1 cellular context compared by ENCODE assay signal in the genomic region with DNA sequence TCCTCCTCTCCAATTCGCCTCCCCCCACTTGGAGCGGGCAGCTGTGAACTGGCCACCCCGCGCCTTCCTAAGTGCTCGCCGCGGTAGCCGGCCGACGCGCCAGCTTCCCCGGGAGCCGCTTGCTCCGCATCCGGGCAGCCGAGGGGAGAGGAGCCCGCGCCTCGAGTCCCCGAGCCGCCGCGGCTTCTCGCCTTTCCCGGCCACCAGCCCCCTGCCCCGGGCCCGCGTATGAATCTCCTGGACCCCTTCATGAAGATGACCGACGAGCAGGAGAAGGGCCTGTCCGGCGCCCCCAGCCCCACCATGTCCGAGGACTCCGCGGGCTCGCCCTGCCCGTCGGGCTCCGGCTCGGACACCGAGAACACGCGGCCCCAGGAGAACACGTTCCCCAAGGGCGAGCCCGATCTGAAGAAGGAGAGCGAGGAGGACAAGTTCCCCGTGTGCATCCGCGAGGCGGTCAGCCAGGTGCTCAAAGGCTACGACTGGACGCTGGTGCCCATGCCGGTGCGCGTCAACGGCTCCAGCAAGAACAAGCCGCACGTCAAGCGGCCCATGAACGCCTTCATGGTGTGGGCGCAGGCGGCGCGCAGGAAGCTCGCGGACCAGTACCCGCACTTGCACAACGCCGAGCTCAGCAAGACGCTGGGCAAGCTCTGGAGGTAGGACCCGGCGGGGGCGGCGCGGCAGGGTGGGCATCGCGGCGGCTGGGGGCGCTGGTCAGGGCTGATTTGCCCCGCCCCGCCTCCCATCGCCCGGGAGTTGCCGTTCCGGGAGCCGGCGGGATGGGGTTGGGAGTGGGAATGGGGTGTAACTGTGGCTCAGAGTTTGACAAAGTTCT.
TF ChIP-seq lines count a peak whose summit lies in the region.

No MANE protein-coding gene starts in this region.

TF ChIP-seq in HEK293, 187 proteins besides CTCF, POLR2A, EP300 and RAD21 (continued from another document):
- peak; percentile 94 for TF ChIP-seq GLIS2 (tag by site-specific recombination; IDR thresholded peaks at IDR 0.05)
- TF ChIP-seq ZNF777 (tag by site-specific recombination; IDR thresholded peaks at IDR 0.05; ENCODE audit: borderline replicate concordance): peak; percentile 87; the same call in 1 of the 2 replicates
- peak; percentile 96 for TF ChIP-seq ZFHX2 (tag by site-specific recombination; conservative IDR thresholded peaks at IDR 0.05)
- 0 out of 2 replicates have a peak, but pooled peaks have one; percentile 46 for TF ChIP-seq ZNF501 (tag by site-specific recombination; IDR thresholded peaks at IDR 0.05)
- TF ChIP-seq ZIC2 (tag by site-specific recombination; IDR thresholded peaks at IDR 0.05): peak; percentile 79
- peak; percentile 14; the same call in 1 of the 2 replicates for TF ChIP-seq ZXDB (tag by site-specific recombination; IDR thresholded peaks at IDR 0.05)
- no peak for TF ChIP-seq WT1 (tag by site-specific recombination; IDR thresholded peaks at IDR 0.05)
- TF ChIP-seq, protein P1, sequence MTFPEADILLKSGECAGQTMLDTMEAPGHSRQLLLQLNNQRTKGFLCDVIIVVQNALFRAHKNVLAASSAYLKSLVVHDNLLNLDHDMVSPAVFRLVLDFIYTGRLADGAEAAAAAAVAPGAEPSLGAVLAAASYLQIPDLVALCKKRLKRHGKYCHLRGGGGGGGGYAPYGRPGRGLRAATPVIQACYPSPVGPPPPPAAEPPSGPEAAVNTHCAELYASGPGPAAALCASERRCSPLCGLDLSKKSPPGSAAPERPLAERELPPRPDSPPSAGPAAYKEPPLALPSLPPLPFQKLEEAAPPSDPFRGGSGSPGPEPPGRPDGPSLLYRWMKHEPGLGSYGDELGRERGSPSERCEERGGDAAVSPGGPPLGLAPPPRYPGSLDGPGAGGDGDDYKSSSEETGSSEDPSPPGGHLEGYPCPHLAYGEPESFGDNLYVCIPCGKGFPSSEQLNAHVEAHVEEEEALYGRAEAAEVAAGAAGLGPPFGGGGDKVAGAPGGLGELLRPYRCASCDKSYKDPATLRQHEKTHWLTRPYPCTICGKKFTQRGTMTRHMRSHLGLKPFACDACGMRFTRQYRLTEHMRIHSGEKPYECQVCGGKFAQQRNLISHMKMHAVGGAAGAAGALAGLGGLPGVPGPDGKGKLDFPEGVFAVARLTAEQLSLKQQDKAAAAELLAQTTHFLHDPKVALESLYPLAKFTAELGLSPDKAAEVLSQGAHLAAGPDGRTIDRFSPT (tag by site-specific recombination; IDR thresholded peaks at IDR 0.05): peak; percentile 95
- TF ChIP-seq, protein P2, sequence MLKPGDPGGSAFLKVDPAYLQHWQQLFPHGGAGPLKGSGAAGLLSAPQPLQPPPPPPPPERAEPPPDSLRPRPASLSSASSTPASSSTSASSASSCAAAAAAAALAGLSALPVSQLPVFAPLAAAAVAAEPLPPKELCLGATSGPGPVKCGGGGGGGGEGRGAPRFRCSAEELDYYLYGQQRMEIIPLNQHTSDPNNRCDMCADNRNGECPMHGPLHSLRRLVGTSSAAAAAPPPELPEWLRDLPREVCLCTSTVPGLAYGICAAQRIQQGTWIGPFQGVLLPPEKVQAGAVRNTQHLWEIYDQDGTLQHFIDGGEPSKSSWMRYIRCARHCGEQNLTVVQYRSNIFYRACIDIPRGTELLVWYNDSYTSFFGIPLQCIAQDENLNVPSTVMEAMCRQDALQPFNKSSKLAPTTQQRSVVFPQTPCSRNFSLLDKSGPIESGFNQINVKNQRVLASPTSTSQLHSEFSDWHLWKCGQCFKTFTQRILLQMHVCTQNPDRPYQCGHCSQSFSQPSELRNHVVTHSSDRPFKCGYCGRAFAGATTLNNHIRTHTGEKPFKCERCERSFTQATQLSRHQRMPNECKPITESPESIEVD (tag by site-specific recombination; IDR thresholded peaks at IDR 0.05): no peak
- TF ChIP-seq, protein P3, sequence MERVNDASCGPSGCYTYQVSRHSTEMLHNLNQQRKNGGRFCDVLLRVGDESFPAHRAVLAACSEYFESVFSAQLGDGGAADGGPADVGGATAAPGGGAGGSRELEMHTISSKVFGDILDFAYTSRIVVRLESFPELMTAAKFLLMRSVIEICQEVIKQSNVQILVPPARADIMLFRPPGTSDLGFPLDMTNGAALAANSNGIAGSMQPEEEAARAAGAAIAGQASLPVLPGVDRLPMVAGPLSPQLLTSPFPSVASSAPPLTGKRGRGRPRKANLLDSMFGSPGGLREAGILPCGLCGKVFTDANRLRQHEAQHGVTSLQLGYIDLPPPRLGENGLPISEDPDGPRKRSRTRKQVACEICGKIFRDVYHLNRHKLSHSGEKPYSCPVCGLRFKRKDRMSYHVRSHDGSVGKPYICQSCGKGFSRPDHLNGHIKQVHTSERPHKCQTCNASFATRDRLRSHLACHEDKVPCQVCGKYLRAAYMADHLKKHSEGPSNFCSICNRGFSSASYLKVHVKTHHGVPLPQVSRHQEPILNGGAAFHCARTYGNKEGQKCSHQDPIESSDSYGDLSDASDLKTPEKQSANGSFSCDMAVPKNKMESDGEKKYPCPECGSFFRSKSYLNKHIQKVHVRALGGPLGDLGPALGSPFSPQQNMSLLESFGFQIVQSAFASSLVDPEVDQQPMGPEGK (tag by site-specific recombination; IDR thresholded peaks at IDR 0.05): peak; percentile 82
- TF ChIP-seq ZSCAN16 (tag by site-specific recombination; IDR thresholded peaks at IDR 0.05): 0 out of 2 replicates have a peak, but pooled peaks have one; percentile 33
- TF ChIP-seq IKZF3 (tag by site-specific recombination; IDR thresholded peaks at IDR 0.05): peak; percentile 85
- TF ChIP-seq GLIS1 (tag by site-specific recombination; IDR thresholded peaks at IDR 0.05): peak; percentile 23; the same call in 1 of the 2 replicates
- 0 out of 2 replicates have a peak, but pooled peaks have one; percentile 33 for TF ChIP-seq ZNF2 (tag by site-specific recombination; IDR thresholded peaks at IDR 0.05)
- peak; percentile 54 for TF ChIP-seq ZBTB8A (tag by site-specific recombination; IDR thresholded peaks at IDR 0.05)
- TF ChIP-seq, protein P4, sequence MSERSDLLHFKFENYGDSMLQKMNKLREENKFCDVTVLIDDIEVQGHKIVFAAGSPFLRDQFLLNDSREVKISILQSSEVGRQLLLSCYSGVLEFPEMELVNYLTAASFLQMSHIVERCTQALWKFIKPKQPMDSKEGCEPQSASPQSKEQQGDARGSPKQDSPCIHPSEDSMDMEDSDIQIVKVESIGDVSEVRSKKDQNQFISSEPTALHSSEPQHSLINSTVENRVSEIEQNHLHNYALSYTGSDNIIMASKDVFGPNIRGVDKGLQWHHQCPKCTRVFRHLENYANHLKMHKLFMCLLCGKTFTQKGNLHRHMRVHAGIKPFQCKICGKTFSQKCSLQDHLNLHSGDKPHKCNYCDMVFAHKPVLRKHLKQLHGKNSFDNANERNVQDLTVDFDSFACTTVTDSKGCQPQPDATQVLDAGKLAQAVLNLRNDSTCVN (tag by site-specific recombination; optimal IDR thresholded peaks at IDR 0.05): peak; percentile 97
- TF ChIP-seq, protein P5, sequence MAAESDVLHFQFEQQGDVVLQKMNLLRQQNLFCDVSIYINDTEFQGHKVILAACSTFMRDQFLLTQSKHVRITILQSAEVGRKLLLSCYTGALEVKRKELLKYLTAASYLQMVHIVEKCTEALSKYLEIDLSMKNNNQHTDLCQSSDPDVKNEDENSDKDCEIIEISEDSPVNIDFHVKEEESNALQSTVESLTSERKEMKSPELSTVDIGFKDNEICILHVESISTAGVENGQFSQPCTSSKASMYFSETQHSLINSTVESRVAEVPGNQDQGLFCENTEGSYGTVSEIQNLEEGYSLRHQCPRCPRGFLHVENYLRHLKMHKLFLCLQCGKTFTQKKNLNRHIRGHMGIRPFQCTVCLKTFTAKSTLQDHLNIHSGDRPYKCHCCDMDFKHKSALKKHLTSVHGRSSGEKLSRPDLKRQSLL (tag by site-specific recombination; IDR thresholded peaks at IDR 0.05): no peak
- TF ChIP-seq ZNF394 (tag by site-specific recombination; IDR thresholded peaks at IDR 0.05; ENCODE audit: borderline replicate concordance): peak; percentile 37; the same call in 1 of the 2 replicates
- no peak for TF ChIP-seq ZNF37A (tag by site-specific recombination; IDR thresholded peaks at IDR 0.05)
- TF ChIP-seq, protein P6, sequence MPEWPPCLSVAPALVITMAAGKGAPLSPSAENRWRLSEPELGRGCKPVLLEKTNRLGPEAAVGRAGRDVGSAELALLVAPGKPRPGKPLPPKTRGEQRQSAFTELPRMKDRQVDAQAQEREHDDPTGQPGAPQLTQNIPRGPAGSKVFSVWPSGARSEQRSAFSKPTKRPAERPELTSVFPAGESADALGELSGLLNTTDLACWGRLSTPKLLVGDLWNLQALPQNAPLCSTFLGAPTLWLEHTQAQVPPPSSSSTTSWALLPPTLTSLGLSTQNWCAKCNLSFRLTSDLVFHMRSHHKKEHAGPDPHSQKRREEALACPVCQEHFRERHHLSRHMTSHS (tag by site-specific recombination; IDR thresholded peaks at IDR 0.05): no peak
- no peak for TF ChIP-seq ZFP3 (tag by site-specific recombination; IDR thresholded peaks at IDR 0.05; ENCODE audit: low read depth)
- no peak for TF ChIP-seq KLF10 (tag by site-specific recombination; IDR thresholded peaks at IDR 0.05)
- TF ChIP-seq, protein P7, sequence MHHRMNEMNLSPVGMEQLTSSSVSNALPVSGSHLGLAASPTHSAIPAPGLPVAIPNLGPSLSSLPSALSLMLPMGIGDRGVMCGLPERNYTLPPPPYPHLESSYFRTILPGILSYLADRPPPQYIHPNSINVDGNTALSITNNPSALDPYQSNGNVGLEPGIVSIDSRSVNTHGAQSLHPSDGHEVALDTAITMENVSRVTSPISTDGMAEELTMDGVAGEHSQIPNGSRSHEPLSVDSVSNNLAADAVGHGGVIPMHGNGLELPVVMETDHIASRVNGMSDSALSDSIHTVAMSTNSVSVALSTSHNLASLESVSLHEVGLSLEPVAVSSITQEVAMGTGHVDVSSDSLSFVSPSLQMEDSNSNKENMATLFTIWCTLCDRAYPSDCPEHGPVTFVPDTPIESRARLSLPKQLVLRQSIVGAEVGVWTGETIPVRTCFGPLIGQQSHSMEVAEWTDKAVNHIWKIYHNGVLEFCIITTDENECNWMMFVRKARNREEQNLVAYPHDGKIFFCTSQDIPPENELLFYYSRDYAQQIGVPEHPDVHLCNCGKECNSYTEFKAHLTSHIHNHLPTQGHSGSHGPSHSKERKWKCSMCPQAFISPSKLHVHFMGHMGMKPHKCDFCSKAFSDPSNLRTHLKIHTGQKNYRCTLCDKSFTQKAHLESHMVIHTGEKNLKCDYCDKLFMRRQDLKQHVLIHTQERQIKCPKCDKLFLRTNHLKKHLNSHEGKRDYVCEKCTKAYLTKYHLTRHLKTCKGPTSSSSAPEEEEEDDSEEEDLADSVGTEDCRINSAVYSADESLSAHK (tag by site-specific recombination; IDR thresholded peaks at IDR 0.05): 0 out of 2 replicates have a peak, but pooled peaks have one; percentile 15
- TF ChIP-seq ZNF404 (tag by site-specific recombination; IDR thresholded peaks at IDR 0.05): no peak
- TF ChIP-seq ZFP37 (tag by site-specific recombination; IDR thresholded peaks at IDR 0.05): 0 out of 2 replicates have a peak, but pooled peaks have one; percentile 20
- TF ChIP-seq, protein P8, sequence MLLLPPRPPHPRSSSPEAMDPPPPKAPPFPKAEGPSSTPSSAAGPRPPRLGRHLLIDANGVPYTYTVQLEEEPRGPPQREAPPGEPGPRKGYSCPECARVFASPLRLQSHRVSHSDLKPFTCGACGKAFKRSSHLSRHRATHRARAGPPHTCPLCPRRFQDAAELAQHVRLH (tag by site-specific recombination; IDR thresholded peaks at IDR 0.05): 0 out of 2 replicates have a peak, but pooled peaks have one; percentile 11
- no peak for TF ChIP-seq ZNF266 (tag by site-specific recombination; IDR thresholded peaks at IDR 0.05; ENCODE audit: low read depth)
- TF ChIP-seq ZNF600 (tag by site-specific recombination; IDR thresholded peaks at IDR 0.05): peak; percentile 79
- TF ChIP-seq, protein P9, sequence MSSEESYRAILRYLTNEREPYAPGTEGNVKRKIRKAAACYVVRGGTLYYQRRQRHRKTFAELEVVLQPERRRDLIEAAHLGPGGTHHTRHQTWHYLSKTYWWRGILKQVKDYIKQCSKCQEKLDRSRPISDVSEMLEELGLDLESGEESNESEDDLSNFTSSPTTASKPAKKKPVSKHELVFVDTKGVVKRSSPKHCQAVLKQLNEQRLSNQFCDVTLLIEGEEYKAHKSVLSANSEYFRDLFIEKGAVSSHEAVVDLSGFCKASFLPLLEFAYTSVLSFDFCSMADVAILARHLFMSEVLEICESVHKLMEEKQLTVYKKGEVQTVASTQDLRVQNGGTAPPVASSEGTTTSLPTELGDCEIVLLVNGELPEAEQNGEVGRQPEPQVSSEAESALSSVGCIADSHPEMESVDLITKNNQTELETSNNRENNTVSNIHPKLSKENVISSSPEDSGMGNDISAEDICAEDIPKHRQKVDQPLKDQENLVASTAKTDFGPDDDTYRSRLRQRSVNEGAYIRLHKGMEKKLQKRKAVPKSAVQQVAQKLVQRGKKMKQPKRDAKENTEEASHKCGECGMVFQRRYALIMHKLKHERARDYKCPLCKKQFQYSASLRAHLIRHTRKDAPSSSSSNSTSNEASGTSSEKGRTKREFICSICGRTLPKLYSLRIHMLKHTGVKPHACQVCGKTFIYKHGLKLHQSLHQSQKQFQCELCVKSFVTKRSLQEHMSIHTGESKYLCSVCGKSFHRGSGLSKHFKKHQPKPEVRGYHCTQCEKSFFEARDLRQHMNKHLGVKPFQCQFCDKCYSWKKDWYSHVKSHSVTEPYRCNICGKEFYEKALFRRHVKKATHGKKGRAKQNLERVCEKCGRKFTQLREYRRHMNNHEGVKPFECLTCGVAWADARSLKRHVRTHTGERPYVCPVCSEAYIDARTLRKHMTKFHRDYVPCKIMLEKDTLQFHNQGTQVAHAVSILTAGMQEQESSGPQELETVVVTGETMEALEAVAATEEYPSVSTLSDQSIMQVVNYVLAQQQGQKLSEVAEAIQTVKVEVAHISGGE (tag by site-specific recombination; conservative IDR thresholded peaks at IDR 0.05; ENCODE audit: low read depth): 0 out of 2 replicates have a peak, but pooled peaks have one; percentile 51
- peak; percentile 52; the same call in 1 of the 2 replicates for TF ChIP-seq KLF8 (tag by site-specific recombination; IDR thresholded peaks at IDR 0.05)
- peak; percentile 72 for TF ChIP-seq KLF9 (tag by site-specific recombination; IDR thresholded peaks at IDR 0.05; ENCODE audit: low read depth)
- TF ChIP-seq, protein P10, sequence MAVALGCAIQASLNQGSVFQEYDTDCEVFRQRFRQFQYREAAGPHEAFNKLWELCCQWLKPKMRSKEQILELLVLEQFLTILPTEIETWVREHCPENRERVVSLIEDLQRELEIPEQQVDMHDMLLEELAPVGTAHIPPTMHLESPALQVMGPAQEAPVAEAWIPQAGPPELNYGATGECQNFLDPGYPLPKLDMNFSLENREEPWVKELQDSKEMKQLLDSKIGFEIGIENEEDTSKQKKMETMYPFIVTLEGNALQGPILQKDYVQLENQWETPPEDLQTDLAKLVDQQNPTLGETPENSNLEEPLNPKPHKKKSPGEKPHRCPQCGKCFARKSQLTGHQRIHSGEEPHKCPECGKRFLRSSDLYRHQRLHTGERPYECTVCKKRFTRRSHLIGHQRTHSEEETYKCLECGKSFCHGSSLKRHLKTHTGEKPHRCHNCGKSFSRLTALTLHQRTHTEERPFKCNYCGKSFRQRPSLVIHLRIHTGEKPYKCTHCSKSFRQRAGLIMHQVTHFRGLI (tag by site-specific recombination; IDR thresholded peaks at IDR 0.05): peak; percentile 55; the same call in 1 of the 2 replicates
- TF ChIP-seq SP3 (tag by site-specific recombination; IDR thresholded peaks at IDR 0.05): peak; percentile 75
- TF ChIP-seq OSR2 (tag by site-specific recombination; IDR thresholded peaks at IDR 0.05): peak; percentile 84
- peak; percentile 65 for TF ChIP-seq ZEB2 (tag by site-specific recombination; IDR thresholded peaks at IDR 0.05)
- TF ChIP-seq HOXD13 (CRISPR knock-in tag; IDR thresholded peaks at IDR 0.05; ENCODE audit: borderline replicate concordance): 0 out of 2 replicates have a peak, but pooled peaks have one; percentile 64
- TF ChIP-seq ZNF335 (tag by site-specific recombination; conservative IDR thresholded peaks at IDR 0.05): peak; percentile 96
- TF ChIP-seq KLF1 (tag by site-specific recombination; IDR thresholded peaks at IDR 0.05): peak; percentile 53; the same call in 1 of the 2 replicates
